In genomic region chr19:55439052-55439451, GRCh38 we compare ENCODE assay signal across 38 cellular contexts. TPM values are rescaled to one million over a fixed set of nuclear protein-coding genes. Genes with fewer than 3 reads are reported as not detected.
"Had no signal": no experiment of that assay in that cellular context is flagged by ENCODE, and none has a peak within 500 bp of the region (broad histone marks: within the 10 kb centered on the region; RNA-seq: fewer than 3 reads in every experiment).

No MANE protein-coding gene starts in this region.

- H3K4me3 Mint-ChIP-seq: activated CD8-positive, alpha-beta T cell treated with anti-CD3 and anti-CD28 coated beads for 36 hours; activated T-helper 17 cell treated with anti-CD3 and anti-CD28 coated beads, Interleukin-2, amount 50 U/mL, for 72 hours; central memory CD8-positive, alpha-beta T cell had no signal

- H3K27ac Mint-ChIP-seq: activated CD8-positive, alpha-beta T cell treated with anti-CD3 and anti-CD28 coated beads for 36 hours; activated naive CD4-positive, alpha-beta T cell treated with anti-CD3 and anti-CD28 coated beads, Interleukin-2, amount 50 U/mL, for 72 hours; activated T-cell treated with anti-CD3 and anti-CD28 coated beads, Interleukin-2, amount 50 U/mL, for 72 hours; activated T-helper 17 cell treated with anti-CD3 and anti-CD28 coated beads, Interleukin-2, amount 50 U/mL, for 72 hours had no signal

- H3K27ac ChIP-seq: cardiac muscle cell, Peyer's patch, SJSA1, VCaP had no signal

- DNase-seq: activated CD4-positive, alpha-beta T cell treated with anti-CD3 and anti-CD28 coated beads for 1 hour; activated CD4-positive, alpha-beta T cell treated with anti-CD3 and anti-CD28 coated beads for 48 hours; activated CD4-positive, CD25-positive, alpha-beta regulatory T cell; activated CD8-positive, alpha-beta T cell treated with anti-CD3 and anti-CD28 coated beads for 36 hours; activated effector memory CD4-positive, alpha-beta T cell treated with anti-CD3 and anti-CD28 coated beads, Interleukin-2, amount 50 U/mL, for 16 hours; activated naive CD4-positive, alpha-beta T cell; activated T-cell treated with anti-CD3 and anti-CD28 coated beads, Interleukin-2, amount 50 U/mL, for 1 hour; activated T-cell treated with anti-CD3 and anti-CD28 coated beads, Interleukin-2, amount 50 U/mL, for 72 hours; aorta; Kasumi-1; MG63; MV-4-11; NCI-H1092 treated with DMSO at 0.1 percent for 48 hours; NCI-H1417; NCI-H146; NCI-H187; NCI-H2029 treated with DMSO at 0.1 percent for 48 hours; NCI-H2107; NCI-H2171; NCI-H510A; NCI-H526; NCI-H748 treated with DMSO at 0.1 percent for 48 hours; NK-92 treated with Interleukin-12 subunit alpha and Interleukin-12 subunit beta, amount 100 ng/mL, for 24 hours; PC-3; Peyer's patch; RPMI8226; SHP77 treated with DMSO at 0.1 percent for 48 hours; T-helper 1 cell; T-helper 2 cell; T-helper 9 cell had no signal

- H3K4me3 ChIP-seq: cardiac muscle cell, MG63, Peyer's patch, SJSA1 had no signal

- H3K36me3 ChIP-seq: cardiac muscle cell, MG63, Peyer's patch, SJSA1 had no signal

- H3K9me3 Mint-ChIP-seq: activated CD8-positive, alpha-beta T cell treated with anti-CD3 and anti-CD28 coated beads for 36 hours; activated naive CD4-positive, alpha-beta T cell treated with anti-CD3 and anti-CD28 coated beads, Interleukin-2, amount 50 U/mL, for 72 hours; activated T-helper 17 cell treated with anti-CD3 and anti-CD28 coated beads, Interleukin-2, amount 50 U/mL, for 72 hours; central memory CD8-positive, alpha-beta T cell had no signal

- ATAC-seq: activated CD8-positive, alpha-beta T cell treated with anti-CD3 and anti-CD28 coated beads for 36 hours; activated naive CD4-positive, alpha-beta T cell treated with anti-CD3 and anti-CD28 coated beads, Interleukin-2, amount 50 U/mL, for 72 hours; activated T-cell treated with anti-CD3 and anti-CD28 coated beads, Interleukin-2, amount 50 U/mL, for 72 hours; activated T-helper 17 cell treated with anti-CD3 and anti-CD28 coated beads, Interleukin-2, amount 50 U/mL, for 72 hours; PC-3; SK-N-SH treated with all-trans-retinoic acid at 6 μM for 48 hours had no signal

RNA-seq across cellular contexts. Expression of gene SHISA7, which starts 4.0 kb away (rescaled TPM):
- total RNA-seq: activated CD8-positive, alpha-beta memory T cell treated with anti-CD3 and anti-CD28 coated beads for 36 hours; activated CD8-positive, alpha-beta T cell treated with anti-CD3 and anti-CD28 coated beads for 36 hours; activated naive CD4-positive, alpha-beta T cell treated with anti-CD3 and anti-CD28 coated beads, Interleukin-2, amount 50 U/mL, for 72 hours; aorta; cardiac muscle cell; PC-3; Peyer's patch; SJSA1 had no signal
- polyA plus RNA-seq: cardiac muscle cell had no signal

RNA-seq across cellular contexts. Expression of gene C19orf85, which starts 25.5 kb away (rescaled TPM):
- total RNA-seq: activated CD8-positive, alpha-beta memory T cell treated with anti-CD3 and anti-CD28 coated beads for 36 hours; activated CD8-positive, alpha-beta T cell treated with anti-CD3 and anti-CD28 coated beads for 36 hours; activated naive CD4-positive, alpha-beta T cell treated with anti-CD3 and anti-CD28 coated beads, Interleukin-2, amount 50 U/mL, for 72 hours; activated T-cell treated with anti-CD3 and anti-CD28 coated beads, Interleukin-2, amount 50 U/mL, for 72 hours; activated T-helper 17 cell treated with anti-CD3 and anti-CD28 coated beads, Interleukin-2, amount 50 U/mL, for 72 hours; aorta; cardiac muscle cell; PC-3; Peyer's patch; SJSA1 had no signal
- polyA plus RNA-seq: aorta, cardiac muscle cell had no signal
